Comparison of ENCODE assay signal across 1 cellular context in the genomic region with DNA sequence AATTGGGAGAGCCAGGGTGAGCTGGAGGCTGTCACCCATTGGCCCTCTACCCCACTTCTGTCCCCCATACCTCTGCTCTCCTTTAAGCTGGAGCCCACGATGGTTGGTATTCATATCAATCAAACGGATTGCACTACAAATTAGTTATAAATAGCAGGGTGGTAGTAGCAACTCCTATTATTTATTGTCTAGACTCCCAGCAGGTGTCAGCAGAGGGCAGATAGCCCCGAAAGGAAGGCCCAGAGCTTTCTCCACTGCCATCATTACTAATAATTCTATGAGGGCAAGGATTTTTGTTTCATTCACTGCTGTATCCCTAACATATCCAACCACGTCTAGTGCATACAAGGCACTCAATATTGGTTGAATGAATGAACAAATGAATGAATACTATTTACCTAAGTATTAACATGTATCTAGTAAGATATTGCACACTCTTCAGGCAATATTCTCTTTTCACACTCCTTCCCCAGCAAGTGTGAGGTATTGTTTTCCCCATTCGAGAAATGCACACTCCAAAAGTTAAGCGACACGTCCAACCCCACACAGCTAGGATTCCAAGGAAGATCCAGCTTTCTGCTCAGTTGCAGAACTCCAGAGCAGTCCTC.
TF ChIP-seq lines count a peak whose summit lies in the region.

No MANE protein-coding gene starts in this region.

TF ChIP-seq in K562, 482 proteins besides CTCF, POLR2A, EP300 and RAD21:
- TF ChIP-seq SMC3 (conservative IDR thresholded peaks at IDR 0.05; ENCODE audit: insufficient read depth, low read depth, low read length) (0 out of 2 replicates have a peak, but pooled peaks have one; percentile 23), PRMT5 (CRISPR knock-in tag; IDR thresholded peaks at IDR 0.05) (no peak)
